In the genomic region with DNA sequence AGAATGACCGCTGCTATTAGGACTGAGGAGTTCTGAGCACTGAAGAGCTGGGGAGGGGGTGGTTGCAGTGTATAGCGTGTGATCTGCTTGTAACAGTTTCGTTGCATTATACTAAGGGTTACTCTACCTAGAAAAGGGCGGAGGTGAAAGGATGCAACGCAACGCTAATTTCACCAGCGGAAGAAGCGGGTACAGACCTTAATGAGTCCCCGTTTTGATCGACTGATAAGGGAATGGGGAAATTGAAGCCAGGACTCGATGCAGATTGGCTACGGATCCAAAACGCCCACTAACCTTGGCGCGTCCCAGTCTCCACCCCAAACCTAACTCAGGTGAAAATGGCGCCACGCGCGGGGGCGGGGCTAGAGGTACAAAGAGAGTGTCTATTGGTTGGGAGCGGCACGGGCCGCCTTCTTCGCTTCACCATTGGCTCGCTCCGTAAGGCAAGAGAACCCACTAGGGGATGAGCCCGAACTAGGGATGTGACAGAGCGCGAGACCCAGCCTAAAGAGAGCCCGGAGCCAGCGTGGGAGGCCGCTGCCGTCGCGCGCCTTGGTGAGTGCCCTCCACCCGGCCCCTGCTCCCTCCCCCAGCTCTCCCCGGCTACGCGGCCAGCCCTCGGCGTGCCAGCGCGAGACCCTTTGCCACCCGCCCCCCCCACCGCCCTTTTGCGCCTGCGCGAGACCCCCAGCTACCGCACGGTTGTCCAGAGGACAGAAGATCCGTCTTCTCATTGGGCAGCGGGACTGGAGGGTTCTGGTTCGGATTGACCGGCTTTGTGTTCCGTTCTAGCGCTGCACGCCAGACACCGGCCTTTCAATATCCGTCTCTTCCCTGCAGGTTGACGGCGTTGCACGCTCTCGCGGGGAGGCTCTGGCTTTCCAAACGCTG, we compare ENCODE assay signal across 8 cellular contexts. TPM values are rescaled to one million over a fixed set of nuclear protein-coding genes. Genes with fewer than 3 reads are reported as not detected.
A peak's percentile ranks its signal among the peaks of the same experiment; 100 is the strongest.
DNase-seq lines count a peak whose midpoint lies in the region; TF ChIP-seq lines count a peak whose summit lies in the region.

A gene (plus strand): TSS at position 456 of the 891 bp plus-strand sequence. CDS start 1,964 bp downstream, outside the sequence.

- no peak within 1 kb of the TSS for H4K91ac ChIP-seq in neuronal stem cell (ENCODE audit: low read depth, low read length, poor library complexity)

- no peak within 1 kb of the TSS for H2BK15ac ChIP-seq in neuronal stem cell (ENCODE audit: low read length)

- POLR2A ChIA-PET in HEK293T (lab: Yijun Ruan, JAX), result interaction anchor here (0.8 to 1.8 kb wide), 4 partner anchors 8 to 18 kb away, joined by 3 to 10 read pairs (median 4); a partner anchor contains a TSS

- H3K4me2 ChIP-seq in neuronal stem cell (ENCODE audit: insufficient read depth, low read length, poor library complexity, severe bottlenecking), result peak within 1 kb of the TSS; percentile 66

- H4K8ac ChIP-seq in neuronal stem cell (ENCODE audit: low read depth, low read length), result no peak within 1 kb of the TSS

- H2BK120ac ChIP-seq in neuronal stem cell (ENCODE audit: low read depth, low read length), result no peak within 1 kb of the TSS

- H2AK5ac ChIP-seq in neuronal stem cell (ENCODE audit: low read depth, low read length), result no peak within 1 kb of the TSS

- no peak within 1 kb of the TSS for H3K14ac ChIP-seq in neuronal stem cell (ENCODE audit: low read length)

- WGBS in neuronal stem cell (ENCODE audit: extremely low coverage in 2 of 2, insufficient read length in 2 of 2, insufficient replicate concordance in 1 of 2), 2 donors, result no CpG with 5 or more reads among the region's 66 CpGs

- H3K4me3 ChIP-seq in SJSA1 (peak within 1 kb of the TSS; percentile 50), neuronal stem cell (ENCODE audit: low read length in 2 of 2) (peak within 1 kb of the TSS; percentile 76 to 93), subcutaneous abdominal adipose tissue (ENCODE audit: low read depth in 1 of 5, low read length in 5 of 5) (peak within 1 kb of the TSS; percentile 63 to 90 (median 68))

- no peak within 1 kb of the TSS for H3K4ac ChIP-seq in neuronal stem cell (ENCODE audit: low read length)

- H3K4me1 ChIP-seq in SJSA1 (replicated peaks) (no peaks in the 10 kb centered on the region), neuronal stem cell (ENCODE audit: control insufficient read depth in 2 of 2, insufficient read depth in 1 of 2, low read depth in 1 of 2, low read length in 2 of 2) (peaks cover 0 to 3% of the 10 kb centered on the region in 2 donors), subcutaneous abdominal adipose tissue (ENCODE audit: control insufficient read depth in 5 of 5, insufficient read depth in 5 of 5, low read length in 5 of 5) (peaks cover 0 to 11% (median 6%) of the 10 kb centered on the region in 5 donors)

- H3K9me3 ChIP-seq in SJSA1 (replicated peaks) (no peaks in the 10 kb centered on the region), neuronal stem cell (replicated peaks in 1 of 2; ENCODE audit: control insufficient read depth in 2 of 2, insufficient read depth in 1 of 2, low read depth in 1 of 2, low read length in 2 of 2) (no peaks in the 10 kb centered on the region), subcutaneous abdominal adipose tissue (ENCODE audit: control insufficient read depth in 5 of 5, low read length in 5 of 5) (peaks cover 0 to 4% (median 0%) of the 10 kb centered on the region in 5 donors)

- H2BK12ac ChIP-seq in neuronal stem cell (ENCODE audit: low read length), result no peak within 1 kb of the TSS

- peak within 1 kb of the TSS; percentile 23 for H3K23ac ChIP-seq in neuronal stem cell (ENCODE audit: low read depth, low read length, poor library complexity)

- H2AFZ ChIP-seq in neuronal stem cell (ENCODE audit: low read length), result peak within 1 kb of the TSS; percentile 84

- H3K9ac ChIP-seq in neuronal stem cell (ENCODE audit: low read depth, low read length, poor library complexity) (peak within 1 kb of the TSS; percentile 81), subcutaneous abdominal adipose tissue (ENCODE audit: low read length in 5 of 5) (peak within 1 kb of the TSS in 3 of 5 donors; percentile 53 to 77 (median 53))

- peaks cover 4% of the 10 kb centered on the region; the same call in 1 of the 2 replicates for H3K36me3 ChIP-seq in SJSA1
- peaks cover 5 to 21% of the 10 kb centered on the region in 2 donors for H3K36me3 ChIP-seq in neuronal stem cell (replicated peaks in 1 of 2; ENCODE audit: control insufficient read depth in 2 of 2, insufficient read depth in 2 of 2, low read length in 2 of 2)
- peaks cover 0 to 6% (median 4%) of the 10 kb centered on the region in 5 donors for H3K36me3 ChIP-seq in subcutaneous abdominal adipose tissue (ENCODE audit: control insufficient read depth in 5 of 5, insufficient read depth in 5 of 5, low read length in 5 of 5)

- H2BK5ac ChIP-seq in neuronal stem cell (ENCODE audit: low read length), result no peak within 1 kb of the TSS

- peaks cover 3% of the 10 kb centered on the region for H3K79me1 ChIP-seq in neuronal stem cell (ENCODE audit: low read depth, low read length)

- H3K18ac ChIP-seq in neuronal stem cell (ENCODE audit: low read length), result peak within 1 kb of the TSS; percentile 93

- CTCF ChIA-PET in HEK293T (lab: Yijun Ruan, JAX), result no interaction called here

- H3K27ac ChIP-seq in SJSA1 (no peak within 1 kb of the TSS), neuronal stem cell (replicated peaks; ENCODE audit: low read length) (peak within 1 kb of the TSS; percentile 85), subcutaneous abdominal adipose tissue (ENCODE audit: low read depth, low read length) (no peak within 1 kb of the TSS)

- DNase-seq in GDM1 (lab: John Stamatoyannopoulos, UW) (peak; percentile 83), HEK293T (ENCODE audit: extremely low spot score) (peak; percentile 88), MV-4-11 (lab: John Stamatoyannopoulos, UW) (peak; percentile 86), SJSA1 (ENCODE audit: low read depth in 1 of 2, low spot score in 2 of 2) (peak; percentile 62 to 81), foreskin melanocyte (peak; percentile 76), neuronal stem cell (ENCODE audit: low spot score) (peak; percentile 71)
- peak; percentile 88 for DNase-seq in activated gamma-delta T cell treated with anti-CD3 and anti-CD28 coated beads, Interleukin-2, amount 50 U/mL, for 16 hours (ENCODE audit: low read depth)

- no peaks in the 10 kb centered on the region for H3K27me3 ChIP-seq in SJSA1 (replicated peaks)
- no peaks in the 10 kb centered on the region for H3K27me3 ChIP-seq in neuronal stem cell (ENCODE audit: control insufficient read depth in 3 of 3, insufficient read depth in 3 of 3, low read depth in 1 of 3, low read length in 3 of 3)
- H3K27me3 ChIP-seq in subcutaneous abdominal adipose tissue (ENCODE audit: control insufficient read depth in 5 of 5, insufficient read depth in 4 of 5, low read length in 5 of 5), result peaks cover 0 to 3% (median 0%) of the 10 kb centered on the region in 5 donors

TF ChIP-seq in HEK293T, 16 proteins besides CTCF, POLR2A, EP300 and RAD21:
- TF ChIP-seq ARNT (IDR thresholded peaks at IDR 0.05) (no peak), L3MBTL2 (conservative IDR thresholded peaks at IDR 0.05) (peak; percentile 46)

RNA-seq across cellular contexts. Expression of the gene that starts here (rescaled TPM):
- 76.1 and 101 TPM in 2 replicates for total RNA-seq in SJSA1 (2014; rRNA removed; shearing (Covaris generic))
- 106 TPM for polyA plus RNA-seq in neuronal stem cell (2013, experiment 1 of 2)
- 101 TPM for polyA plus RNA-seq in neuronal stem cell (2013, experiment 2 of 2)
